8 cellular contexts compared by ENCODE assay signal in the genomic region with DNA sequence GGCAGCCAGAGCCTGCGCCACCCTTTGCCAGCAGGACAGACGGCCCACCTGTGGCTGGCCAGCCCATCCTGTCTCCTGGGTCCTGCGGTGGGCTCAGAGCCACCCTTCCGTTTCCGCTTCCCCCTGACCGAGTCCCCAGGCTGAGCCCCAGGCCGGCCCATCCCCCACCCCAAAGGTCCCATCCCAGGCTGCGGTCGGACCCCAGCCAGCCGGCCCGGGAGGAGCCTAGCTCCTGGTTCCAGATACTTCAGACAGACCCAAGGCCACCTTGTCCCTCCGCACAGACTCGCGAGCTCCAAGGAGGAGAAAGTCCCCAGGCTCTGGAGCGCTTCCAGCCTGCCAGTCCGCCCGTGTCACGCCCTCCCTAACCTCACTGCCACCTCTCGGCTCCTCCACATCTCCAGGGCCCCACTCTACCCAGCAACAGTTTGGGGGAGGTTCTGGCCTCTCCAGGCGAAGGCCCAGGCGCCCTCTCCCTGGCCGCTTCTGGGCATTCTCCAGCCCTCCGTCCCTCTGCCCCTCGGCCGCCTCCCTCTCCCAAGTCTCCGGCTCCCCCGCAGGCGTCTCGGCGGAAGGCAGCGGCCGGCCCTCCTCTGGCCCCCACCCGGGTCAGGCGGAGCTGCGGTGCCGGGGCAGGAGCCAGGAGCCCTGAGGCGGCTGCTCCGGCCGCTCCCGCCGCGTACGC. TPM values are rescaled to one million over a fixed set of nuclear protein-coding genes. Genes with fewer than 3 reads are reported as not detected.
DNase-seq lines count a peak whose midpoint lies in the region; ATAC-seq and TF ChIP-seq lines count a peak whose summit lies in the region.

No MANE protein-coding gene starts in this region.

- peaks cover 7% of the 10 kb centered on the region for H3K27me3 ChIP-seq in thoracic aorta (replicated peaks; ENCODE audit: insufficient read depth)

- no peaks in the 10 kb centered on the region for H3K9me3 Mint-ChIP-seq in activated CD4-positive, alpha-beta T cell treated with anti-CD3 and anti-CD28 coated beads for 36 hours (ENCODE audit: low read depth)

- H3K4me3 Mint-ChIP-seq in activated CD4-positive, alpha-beta T cell treated with anti-CD3 and anti-CD28 coated beads for 36 hours: peak overlapping the region; percentile 18

- peaks cover 29% of the 10 kb centered on the region for H3K27me3 Mint-ChIP-seq in activated CD4-positive, alpha-beta T cell treated with anti-CD3 and anti-CD28 coated beads for 36 hours

- peaks cover 9% of the 10 kb centered on the region for H3K4me1 Mint-ChIP-seq in activated CD4-positive, alpha-beta T cell treated with anti-CD3 and anti-CD28 coated beads for 36 hours

- POLR2A ChIA-PET in activated CD4-positive, alpha-beta T cell treated with anti-CD3 and anti-CD28 coated beads for 36 hours (lab: Charles Lee): no interaction called here

- H3K27ac Mint-ChIP-seq in activated CD4-positive, alpha-beta T cell treated with anti-CD3 and anti-CD28 coated beads for 36 hours: no peak overlapping the region

- TF ChIP-seq CTCF in thoracic aorta (IDR thresholded peaks at IDR 0.05): no peak

- H3K27ac ChIP-seq in angular gyrus (ENCODE audit: low read depth, low read length) (peak overlapping the region; percentile 52), thoracic aorta (no peak overlapping the region)

- no peaks in the 10 kb centered on the region for H3K36me3 Mint-ChIP-seq in activated CD4-positive, alpha-beta T cell treated with anti-CD3 and anti-CD28 coated beads for 36 hours (ENCODE audit: low read depth)

- ATAC-seq in activated CD4-positive, alpha-beta T cell treated with anti-CD3 and anti-CD28 coated beads for 36 hours: peak; percentile 42
- ATAC-seq in thoracic aorta (ENCODE audit: insufficient number of reproducible peaks, low FRiP score, low read depth): no peak
- ATAC-seq in activated CD4-positive, CD25-positive, alpha-beta regulatory T cell treated with anti-CD3 and anti-CD28 coated beads, Interleukin-2, amount 50 U/mL, for 24 hours: no peak

- H3K4me3 ChIP-seq in thoracic aorta: peak overlapping the region; percentile 61

- H3K9me3 ChIP-seq in thoracic aorta: no peaks in the 10 kb centered on the region

- CTCF ChIA-PET in activated CD4-positive, alpha-beta T cell treated with anti-CD3 and anti-CD28 coated beads for 36 hours (lab: Charles Lee): interaction anchor here (0.6 kb wide), 1 partner anchor 77 kb away, joined by 3 read pairs; no protein-coding TSS in a partner anchor

- H3K36me3 ChIP-seq in thoracic aorta: no peaks in the 10 kb centered on the region

- DNase-seq in activated CD4-positive, alpha-beta T cell treated with anti-CD3 and anti-CD28 coated beads for 36 hours: peak; percentile 27
- DNase-seq in activated CD4-positive, alpha-beta T cell treated with anti-CD3 and anti-CD28 coated beads, Interleukin-2, amount 50 U/mL, for 48 hours: no peak
- DNase-seq in left kidney (ENCODE audit: low read depth, low spot score) (peak; percentile 72), thoracic aorta (ENCODE audit: low spot score) (no peak), epidermal melanocyte (ENCODE audit: insufficient read length, low spot score) (no peak)
- no peak for DNase-seq in activated CD8-positive, alpha-beta memory T cell treated with anti-CD3 and anti-CD28 coated beads, Interleukin-2, amount 50 U/mL, for 48 hours

- intact Hi-C loops in activated CD4-positive, alpha-beta T cell treated with anti-CD3 and anti-CD28 coated beads for 36 hours (cut with DNase I, micrococcal nuclease): no loop called here

- peaks cover 3 to 5% of the 10 kb centered on the region in 2 donors for H3K4me1 ChIP-seq in thoracic aorta (ENCODE audit: control insufficient read depth in 1 of 2, low read depth in 2 of 2)

RNA-seq across cellular contexts. Expression of a gene that starts 0.8 kb away (rescaled TPM):
- total RNA-seq in activated CD4-positive, alpha-beta T cell treated with anti-CD3 and anti-CD28 coated beads for 36 hours: under 1 TPM in 1 of 2 experiments, not detected in 1; 0.05 TPM
- total RNA-seq in thoracic aorta: under 1 TPM; 0.63 to 0.81 TPM

Comparison
In these comparisons a context has a peak if more than half of its experiments do, and no peak if none do; other contexts are left out.
1. DNase-seq: peak in activated CD4-positive, alpha-beta T cell treated with anti-CD3 and anti-CD28 coated beads for 36 hours (single experiment) and left kidney (single experiment); none in activated CD4-positive, alpha-beta T cell treated with anti-CD3 and anti-CD28 coated beads, Interleukin-2, amount 50 U/mL, for 48 hours (0 of 2), thoracic aorta (single experiment), activated CD8-positive, alpha-beta memory T cell treated with anti-CD3 and anti-CD28 coated beads, Interleukin-2, amount 50 U/mL, for 48 hours (single experiment) and epidermal melanocyte (single experiment).